Comparison of ENCODE assay signal across 2 cellular contexts in genomic region chr2:19758658-19759057, GRCh38.
TF ChIP-seq lines count a peak whose summit lies in the region.

No MANE protein-coding gene starts in this region.

TF ChIP-seq in IMR-90, 13 proteins besides CTCF, POLR2A, EP300 and RAD21 (continued from another document):
- TF ChIP-seq FOS (IDR thresholded peaks at IDR 0.05; ENCODE audit: low read depth, low read length) (no peak), ELK1 (IDR thresholded peaks at IDR 0.05; ENCODE audit: borderline replicate concordance, low read depth, low read length) (no peak), CHD1 (IDR thresholded peaks at IDR 0.05; ENCODE audit: low read depth, low read length) (no peak), MAFK (IDR thresholded peaks at IDR 0.05; ENCODE audit: low read depth, low read length) (no peak), RCOR1 (IDR thresholded peaks at IDR 0.05; ENCODE audit: insufficient replicate concordance, low read length) (no peak), MXI1 (IDR thresholded peaks at IDR 0.05; ENCODE audit: borderline replicate concordance, low read depth, low read length) (no peak), RFX5 (IDR thresholded peaks at IDR 0.05; ENCODE audit: low read depth, low read length) (no peak), CEBPB (IDR thresholded peaks at IDR 0.05; ENCODE audit: low read depth, low read length) (no peak)
- TF ChIP-seq, protein P1, sequence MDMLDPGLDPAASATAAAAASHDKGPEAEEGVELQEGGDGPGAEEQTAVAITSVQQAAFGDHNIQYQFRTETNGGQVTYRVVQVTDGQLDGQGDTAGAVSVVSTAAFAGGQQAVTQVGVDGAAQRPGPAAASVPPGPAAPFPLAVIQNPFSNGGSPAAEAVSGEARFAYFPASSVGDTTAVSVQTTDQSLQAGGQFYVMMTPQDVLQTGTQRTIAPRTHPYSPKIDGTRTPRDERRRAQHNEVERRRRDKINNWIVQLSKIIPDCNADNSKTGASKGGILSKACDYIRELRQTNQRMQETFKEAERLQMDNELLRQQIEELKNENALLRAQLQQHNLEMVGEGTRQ (IDR thresholded peaks at IDR 0.05; ENCODE audit: low read depth, low read length) = no peak
TF ChIP-seq in IMR-90: peak in this region for 0.

TF ChIP-seq in SK-N-SH, 30 proteins besides CTCF, POLR2A, EP300 and RAD21 (continued from another document):
- no peak for TF ChIP-seq TAF1 (IDR thresholded peaks at IDR 0.05; ENCODE audit: borderline replicate concordance, low read depth, low read length)
- TF ChIP-seq CHD2 (IDR thresholded peaks at IDR 0.05; ENCODE audit: low read length, partially characterized antibody) = no peak
- no peak for TF ChIP-seq NFIC (IDR thresholded peaks at IDR 0.05; ENCODE audit: borderline replicate concordance)
- no peak for TF ChIP-seq FOXM1 (IDR thresholded peaks at IDR 0.05; ENCODE audit: low read depth)
- TF ChIP-seq GATA2 (CRISPR knock-in tag; IDR thresholded peaks at IDR 0.05) = no peak
- TF ChIP-seq GABPA (IDR thresholded peaks at IDR 0.05; ENCODE audit: low read depth) = no peak
- TF ChIP-seq IRF3 (IDR thresholded peaks at IDR 0.05; ENCODE audit: low read depth, low read length) = no peak
- TF ChIP-seq JUND (IDR thresholded peaks at IDR 0.05) = no peak
- TF ChIP-seq, protein P2, sequence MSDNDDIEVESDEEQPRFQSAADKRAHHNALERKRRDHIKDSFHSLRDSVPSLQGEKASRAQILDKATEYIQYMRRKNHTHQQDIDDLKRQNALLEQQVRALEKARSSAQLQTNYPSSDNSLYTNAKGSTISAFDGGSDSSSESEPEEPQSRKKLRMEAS (IDR thresholded peaks at IDR 0.05; ENCODE audit: low read depth) = no peak
